In the genomic region with DNA sequence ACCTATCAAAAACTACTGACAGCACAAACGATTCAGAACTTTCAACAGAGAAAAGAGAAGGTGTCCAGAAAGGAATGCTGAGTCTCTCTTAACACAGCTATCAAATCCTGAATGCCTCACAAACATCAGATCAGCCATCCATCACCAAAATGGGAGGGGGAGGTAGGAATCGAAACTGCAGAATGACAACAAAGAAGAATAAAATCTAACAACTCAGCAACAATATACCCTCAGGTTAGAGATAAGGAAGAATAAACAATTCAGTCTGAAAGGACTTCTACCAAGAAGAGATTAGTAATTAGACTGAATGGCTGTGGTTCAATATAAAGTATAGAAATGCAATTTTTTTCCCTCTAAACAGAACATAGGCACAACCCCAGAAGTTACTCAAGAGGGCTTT, we compare ENCODE assay signal across 24 cellular contexts.
DNase-seq lines count a peak whose midpoint lies in the region; ATAC-seq and TF ChIP-seq lines count a peak whose summit lies in the region.
"Had no signal": no experiment of that assay in that cellular context is flagged by ENCODE, and none has a peak within 500 bp of the region (broad histone marks: within the 10 kb centered on the region; RNA-seq: fewer than 3 reads in every experiment).

No MANE protein-coding gene starts in this region.

- no peak overlapping the region for H3K4me3 ChIP-seq in A673 (ENCODE audit: low read depth, low read length, poor library complexity, severe bottlenecking)
- H3K4me3 ChIP-seq: pancreas, SJSA1, upper lobe of right lung had no signal

- POLR2A ChIA-PET in A673 (lab: Charles Lee; ENCODE audit: low non-redundant PET): no interaction called here
- POLR2A ChIA-PET in HEK293T (lab: Yijun Ruan, JAX): no interaction called here

- DNase-seq in A673 (ENCODE audit: low spot score): no peak
- no peak for DNase-seq in HEK293T (ENCODE audit: extremely low spot score)
- no peak for DNase-seq in naive B cell
- DNase-seq in GF-D8 (lab: John Stamatoyannopoulos, UW): no peak
- no peak for DNase-seq in NCI-H446 (lab: John Stamatoyannopoulos, UW)
- DNase-seq: amniotic stem cell; DMS 273 treated with DMSO at 0.1 percent for 48 hours; Kasumi-1; left cardiac atrium; NCI-H1092; NCI-H2081; NCI-H510A; NK-92 treated with Interleukin-12 subunit alpha and Interleukin-12 subunit beta, amount 100 ng/mL, for 24 hours; pancreas; stimulated activated CD8-positive, alpha-beta memory T cell treated with anti-CD3 and anti-CD28 coated beads, Interleukin-4, amount 100 ng/mL, for 48 hours; T-helper 1 cell; upper lobe of right lung had no signal

- H3K4me1 Mint-ChIP-seq in naive B cell: peaks cover 35 to 62% (median 58%) of the 10 kb centered on the region in 3 donors

- H3K27me3 ChIP-seq in A673 (replicated peaks; ENCODE audit: insufficient read depth, low read depth, low read length, poor library complexity): no peaks in the 10 kb centered on the region
- H3K27me3 ChIP-seq: pancreas, SJSA1, upper lobe of right lung had no signal

- no peaks in the 10 kb centered on the region for H3K9me3 Mint-ChIP-seq in naive B cell
- H3K9me3 Mint-ChIP-seq: natural killer cell treated with Interleukin-12 subunit alpha and Interleukin-12 subunit beta and Interleukin-15 and Interleukin-18, amount 100 ng/mL, for 72 hours had no signal

- H3K27ac Mint-ChIP-seq in naive B cell: peak overlapping the region in 5 of 6 donors; percentile 4 to 87 (median 44)

- ATAC-seq in naive B cell (ENCODE audit: low read depth in 2 of 2) (no peak), GM19455 (IDR thresholded peaks at IDR 0.05; ENCODE audit: unreplicated experiment) (no peak), HG03460 (IDR thresholded peaks at IDR 0.05; ENCODE audit: unreplicated experiment) (no peak)
- ATAC-seq: HCT116; left cardiac atrium; natural killer cell treated with Interleukin-12 subunit alpha and Interleukin-12 subunit beta and Interleukin-15 and Interleukin-18, amount 100 ng/mL, for 72 hours; Panc1; upper lobe of right lung had no signal

- H3K27ac ChIP-seq in A673 (ENCODE audit: low read depth, low read length, poor library complexity, severe bottlenecking): peak overlapping the region; percentile 4
- H3K27ac ChIP-seq in VCaP: peak overlapping the region; percentile 40
- H3K27ac ChIP-seq: pancreas, SJSA1, upper lobe of right lung had no signal

- intact Hi-C loops in A673 (cut with micrococcal nuclease; ENCODE audit: unreplicated experiment): no loop called here

- no peaks in the 10 kb centered on the region for H3K36me3 ChIP-seq in A673 (ENCODE audit: insufficient read depth, low read length, poor library complexity, severe bottlenecking)
- H3K36me3 ChIP-seq: pancreas, SJSA1, upper lobe of right lung had no signal

- H3K27me3 Mint-ChIP-seq in naive B cell: no peaks in the 10 kb centered on the region
- H3K27me3 Mint-ChIP-seq: natural killer cell treated with Interleukin-12 subunit alpha and Interleukin-12 subunit beta and Interleukin-15 and Interleukin-18, amount 100 ng/mL, for 72 hours had no signal

- TF ChIP-seq CTCF in A673 (conservative IDR thresholded peaks at IDR 0.05; ENCODE audit: low read depth, low read length): no peak
- TF ChIP-seq CTCF in VCaP (conservative IDR thresholded peaks at IDR 0.05): no peak

- CTCF ChIA-PET in A673 (lab: Charles Lee): no interaction called here
- CTCF ChIA-PET in HEK293T (lab: Yijun Ruan, JAX): interaction anchor here (0.6 to 0.8 kb wide), 2 partner anchors 20 to 126 kb away, joined by 3 to 5 read pairs; no protein-coding TSS in a partner anchor

- BruUV-seq in A673 (replicated peaks; lab: Mats Ljungman, UMichigan): no TSS peak

- H3K4me3 Mint-ChIP-seq in naive B cell: peak overlapping the region in 4 of 8 donors; percentile 1 to 31 (median 4)
- H3K4me3 Mint-ChIP-seq: natural killer cell treated with Interleukin-12 subunit alpha and Interleukin-12 subunit beta and Interleukin-15 and Interleukin-18, amount 100 ng/mL, for 72 hours had no signal

- H3K4me1 ChIP-seq in A673 (ENCODE audit: insufficient read depth, low read length, poor library complexity, severe bottlenecking): peaks cover 67% of the 10 kb centered on the region

- H3K9me3 ChIP-seq in A673 (ENCODE audit: low read depth, low read length, poor library complexity, severe bottlenecking): no peaks in the 10 kb centered on the region
- H3K9me3 ChIP-seq: pancreas, SJSA1, upper lobe of right lung had no signal

- no peaks in the 10 kb centered on the region for H3K36me3 Mint-ChIP-seq in naive B cell
- H3K36me3 Mint-ChIP-seq: natural killer cell treated with Interleukin-12 subunit alpha and Interleukin-12 subunit beta and Interleukin-15 and Interleukin-18, amount 100 ng/mL, for 72 hours had no signal

TF ChIP-seq in HEK293T, 16 proteins besides CTCF, POLR2A, EP300 and RAD21:
- TF ChIP-seq L3MBTL2 (conservative IDR thresholded peaks at IDR 0.05) (no peak), CTBP1 (IDR thresholded peaks at IDR 0.05; ENCODE audit: borderline replicate concordance) (peak; percentile 20; the same call in 1 of the 2 replicates)
- TF ChIP-seq, protein P1, sequence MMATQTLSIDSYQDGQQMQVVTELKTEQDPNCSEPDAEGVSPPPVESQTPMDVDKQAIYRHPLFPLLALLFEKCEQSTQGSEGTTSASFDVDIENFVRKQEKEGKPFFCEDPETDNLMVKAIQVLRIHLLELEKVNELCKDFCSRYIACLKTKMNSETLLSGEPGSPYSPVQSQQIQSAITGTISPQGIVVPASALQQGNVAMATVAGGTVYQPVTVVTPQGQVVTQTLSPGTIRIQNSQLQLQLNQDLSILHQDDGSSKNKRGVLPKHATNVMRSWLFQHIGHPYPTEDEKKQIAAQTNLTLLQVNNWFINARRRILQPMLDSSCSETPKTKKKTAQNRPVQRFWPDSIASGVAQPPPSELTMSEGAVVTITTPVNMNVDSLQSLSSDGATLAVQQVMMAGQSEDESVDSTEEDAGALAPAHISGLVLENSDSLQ (IDR thresholded peaks at IDR 0.05): peak; percentile 52
